Comparison of ENCODE assay signal across 8 cellular contexts in genomic region chr21:29002442-29003144, GRCh38. TPM values are rescaled to one million over a fixed set of nuclear protein-coding genes. Genes with fewer than 3 reads are reported as not detected.
DNase-seq lines count a peak whose midpoint lies in the region; ATAC-seq and TF ChIP-seq lines count a peak whose summit lies in the region.

No MANE protein-coding gene starts in this region.

- BruUV-seq in OCI-LY7 (replicated peaks; lab: Mats Ljungman, UMichigan) = no TSS peak

- peaks cover 26% of the 10 kb centered on the region for H3K36me3 ChIP-seq in OCI-LY7 (ENCODE audit: insufficient read depth, low read length)

- H3K27ac ChIP-seq in OCI-LY7 (ENCODE audit: low read depth, low read length, poor library complexity, severe bottlenecking) = peak overlapping the region; percentile 77

- H3K4me1 ChIP-seq in OCI-LY7 (ENCODE audit: insufficient read depth, low read length, poor library complexity, severe bottlenecking) (peaks cover 5% of the 10 kb centered on the region), mononuclear cell (ENCODE audit: insufficient read depth, low read length) (peaks cover 11% of the 10 kb centered on the region)

- DNase-seq in DMS 273 treated with DMSO at 0.1 percent for 48 hours (lab: John Stamatoyannopoulos, UW) = peak; percentile 60
- DNase-seq in HuH-7.5 (ENCODE audit: low spot score) = peak; percentile 98
- peak; percentile 98 for DNase-seq in OCI-LY7 (ENCODE audit: low spot score)
- DNase-seq in activated T-cell treated with anti-CD3 and anti-CD28 coated beads for 4 hours = peak; percentile 88
- peak; percentile 96 for DNase-seq in epithelial cell of esophagus (ENCODE audit: low read depth)
- peak; percentile 83 to 92 for DNase-seq in stimulated activated CD8-positive, alpha-beta memory T cell treated with anti-CD3 and anti-CD28 coated beads, Interleukin-2, amount 100 ng/mL, for 48 hours (ENCODE audit: low read depth in 2 of 2)

- CTCF ChIA-PET in OCI-LY7 (lab: Charles Lee; ENCODE audit: unreplicated experiment) = interaction anchor here (1.1 to 1.3 kb wide), 2 partner anchors 10 to 20 kb away, joined by 4 to 7 read pairs; partner anchors contain the start of gene LTN1

- peak overlapping the region; percentile 95 for H3K4me2 ChIP-seq in OCI-LY7 (ENCODE audit: low read length)

- H3K27me3 ChIP-seq in mononuclear cell (ENCODE audit: insufficient read depth, low read length) = no peaks in the 10 kb centered on the region

- peaks cover 8% of the 10 kb centered on the region; the same call in 1 of the 2 replicates for H3K79me2 ChIP-seq in OCI-LY7 (ENCODE audit: insufficient read depth, low read depth, low read length)

- peak overlapping the region; percentile 76 for H3K4me3 ChIP-seq in OCI-LY7 (ENCODE audit: low read depth, low read length, poor library complexity, severe bottlenecking)
- H3K4me3 ChIP-seq in epithelial cell of esophagus (ENCODE audit: low read length) = peak overlapping the region; percentile 88
- peak overlapping the region; percentile 79 for H3K4me3 ChIP-seq in mononuclear cell (ENCODE audit: low read length)

- no peak for TF ChIP-seq CTCF in OCI-LY7 (conservative IDR thresholded peaks at IDR 0.05; ENCODE audit: low read length)
- TF ChIP-seq CTCF in epithelial cell of esophagus (IDR thresholded peaks at IDR 0.05; ENCODE audit: insufficient read depth, low read depth, low read length, missing control alignments) = no peak

- H4K20me1 ChIP-seq in OCI-LY7 (ENCODE audit: insufficient read depth, low read length) = no peaks in the 10 kb centered on the region

- H3K9me3 ChIP-seq in OCI-LY7 (ENCODE audit: low read length) (no peaks in the 10 kb centered on the region), mononuclear cell (ENCODE audit: low read depth, low read length) (no peaks in the 10 kb centered on the region)

- ATAC-seq in GM21528 (IDR thresholded peaks at IDR 0.05; ENCODE audit: low FRiP score, unreplicated experiment) = peak; percentile 96

- intact Hi-C loops in OCI-LY7 (cut with micrococcal nuclease; ENCODE audit: unreplicated experiment) = loop anchor here (1.0 to 2.0 kb wide), 3 partner anchors 9 to 22 kb away; partner anchors contain the start of gene USP16

- POLR2A ChIA-PET in OCI-LY7 (lab: Charles Lee) = interaction anchor here (0.5 to 5.0 kb wide), 11 partner anchors 9 to 80 kb away, joined by 3 to 71 read pairs (median 5); partner anchors contain the start of genes CCT8, LTN1, RWDD2B and USP16

- no peaks in the 10 kb centered on the region for H3K9me2 ChIP-seq in OCI-LY7 (ENCODE audit: insufficient read depth, low read length)

- peak overlapping the region; percentile 75 for H2AFZ ChIP-seq in OCI-LY7 (ENCODE audit: low read length)

RNA-seq across cellular contexts. Expression of gene LTN1, which starts 9.9 kb away (rescaled TPM):
- 17.2 and 18.4 TPM in 2 replicates for total RNA-seq in OCI-LY7 (2014; rRNA removed; shearing (Covaris generic))
- total RNA-seq in OCI-LY7 (2022) (30.1 and 32.6 TPM in 2 replicates), mononuclear cell (37.4 TPM)

RNA-seq across cellular contexts. Expression of gene RWDD2B, which starts 16.6 kb away (rescaled TPM):
- total RNA-seq in OCI-LY7 (2014; rRNA removed; shearing (Covaris generic)) = 5.0 and 7.5 TPM in 2 replicates
- total RNA-seq in OCI-LY7 (2022) = 16.1 and 17.4 TPM in 2 replicates
- 1.3 TPM for total RNA-seq in mononuclear cell

RNA-seq across cellular contexts. Expression of gene USP16, which starts 21.9 kb away (rescaled TPM):
- 22.8 and 23.1 TPM in 2 replicates for total RNA-seq in OCI-LY7 (2014; rRNA removed; shearing (Covaris generic))
- 34.2 and 35.4 TPM in 2 replicates for total RNA-seq in OCI-LY7 (2022)
- 64.0 TPM for total RNA-seq in mononuclear cell

Comparison
In these comparisons a context has a peak if more than half of its experiments do, and no peak if none do; other contexts are left out.
1. Peak in every context shown above with its lines: DNase-seq, ATAC-seq, H3K4me3 ChIP-seq and H3K27ac ChIP-seq.